Comparison of ENCODE assay signal across 2 cellular contexts in genomic region chr6:34050691-34051090, GRCh38.
TF ChIP-seq lines count a peak whose summit lies in the region.

No MANE protein-coding gene starts in this region.

TF ChIP-seq in H1, 55 proteins besides CTCF, POLR2A, EP300 and RAD21 (continued from another document and continues in another):
- no peak for TF ChIP-seq ATF2 (IDR thresholded peaks at IDR 0.05; ENCODE audit: low read length)
- TF ChIP-seq RNF2 (IDR thresholded peaks at IDR 0.05; ENCODE audit: borderline replicate concordance, low read depth, low read length, missing control alignments, poor library complexity, severe bottlenecking) = no peak
- no peak for TF ChIP-seq ASH2L (IDR thresholded peaks at IDR 0.05; ENCODE audit: low read length)
- TF ChIP-seq JUND (IDR thresholded peaks at IDR 0.05; ENCODE audit: low read length) = no peak
- no peak for TF ChIP-seq GTF2F1 (IDR thresholded peaks at IDR 0.05; ENCODE audit: borderline replicate concordance, low read depth, low read length)
- no peak for TF ChIP-seq TBP (IDR thresholded peaks at IDR 0.05; ENCODE audit: low read depth, low read length)
- no peak for TF ChIP-seq SP2 (IDR thresholded peaks at IDR 0.05; ENCODE audit: low read length)
- TF ChIP-seq CHD7 (IDR thresholded peaks at IDR 0.05; ENCODE audit: insufficient replicate concordance, low read length) = no peak
- TF ChIP-seq POLR2AphosphoS5 (IDR thresholded peaks at IDR 0.05; ENCODE audit: low read depth, low read length) = no peak
- TF ChIP-seq TCF12 (IDR thresholded peaks at IDR 0.05; ENCODE audit: low read depth, low read length) = no peak
- no peak for TF ChIP-seq PHF8 (conservative IDR thresholded peaks at IDR 0.05; ENCODE audit: low read depth, low read length)
- TF ChIP-seq BRCA1 (IDR thresholded peaks at IDR 0.05; ENCODE audit: low read depth, low read length) = no peak
- no peak for TF ChIP-seq USF2 (IDR thresholded peaks at IDR 0.05; ENCODE audit: low read length)
- TF ChIP-seq POU5F1 (IDR thresholded peaks at IDR 0.05; ENCODE audit: low read depth, low read length) = no peak

TF ChIP-seq in neural cell, 6 proteins besides CTCF, POLR2A, EP300 and RAD21 (continued from another document):
- TF ChIP-seq REST (IDR thresholded peaks at IDR 0.05; ENCODE audit: borderline replicate concordance) (no peak), POLR2AphosphoS5 (IDR thresholded peaks at IDR 0.05) (no peak)
